ENCODE assay signal across 19 cellular contexts in genomic region chr4:70737006-70737405, GRCh38. TPM values are rescaled to one million over a fixed set of nuclear protein-coding genes. Genes with fewer than 3 reads are reported as not detected.
DNase-seq lines count a peak whose midpoint lies in the region; ATAC-seq and TF ChIP-seq lines count a peak whose summit lies in the region.
"Had no signal": no experiment of that assay in that cellular context is flagged by ENCODE, and none has a peak within 500 bp of the region (broad histone marks: within the 10 kb centered on the region; RNA-seq: fewer than 3 reads in every experiment).

No MANE protein-coding gene starts in this region.

- intact Hi-C loops in CD8-positive, alpha-beta T cell (cut with DNase I, micrococcal nuclease): loop anchor here (2.0 to 10.0 kb wide), 6 partner anchors 14 to 258 kb away; partner anchors contain the start of genes DCK (in 1 of the 2) and MOB1B (in 1 of the 2)
- intact Hi-C loops in stomach (cut with DNase I; ENCODE audit: low total_unique reads): no loop called here

- POLR2A ChIA-PET in CD8-positive, alpha-beta T cell (lab: Charles Lee): interaction anchor here (0.7 to 6.5 kb wide), 6 partner anchors 9 to 246 kb away, joined by 3 to 85 read pairs (median 5); partner anchors contain the start of genes GRSF1 and MOB1B

- peaks cover 21% of the 10 kb centered on the region for H3F3A ChIP-seq in SU-DHL-6 (ENCODE audit: insufficient read depth)

- no peak for DNase-seq in CD8-positive, alpha-beta T cell
- DNase-seq in immature natural killer cell (peak in 1 of 3 donors; percentile 12), stomach (no peak), endodermal cell (no peak)
- DNase-seq: activated CD4-positive, alpha-beta T cell treated with anti-CD3 and anti-CD28 coated beads, Interleukin-2, amount 50 U/mL, for 4 hours; activated effector memory CD4-positive, alpha-beta T cell treated with Interleukin-2 at 50 U/mL for 16 hours; body of pancreas; dorsolateral prefrontal cortex; HFFc6; KBM-7; NCI-H2029 treated with DMSO at 0.1 percent for 48 hours; NCI-H526 treated with DMSO at 0.1 percent for 48 hours; T-helper 9 cell had no signal

- 47 to 82% (median 81%) methylated on average over 1 of the region's 1 CpG for WGBS in stomach, 5 donors
- WGBS in endodermal cell (ENCODE audit: insufficient coverage in 1 of 2, insufficient read length in 1 of 2), 2 experiments: 95% methylated on average over 1 of the region's 1 CpG; no CpG with 5 or more reads in 1 of the 2 experiments

- no peaks in the 10 kb centered on the region for H3K9me3 ChIP-seq in CD8-positive, alpha-beta T cell (ENCODE audit: low read length)
- no peaks in the 10 kb centered on the region for H3K9me3 ChIP-seq in SU-DHL-6 (ENCODE audit: insufficient read depth, low read length)
- no peaks in the 10 kb centered on the region for H3K9me3 ChIP-seq in stomach
- no peaks in the 10 kb centered on the region for H3K9me3 ChIP-seq in endodermal cell (ENCODE audit: control insufficient read depth, low read length)
- H3K9me3 ChIP-seq: body of pancreas had no signal

- TF ChIP-seq POLR2A in stomach (IDR thresholded peaks at IDR 0.05): no peak

- peaks cover 49% of the 10 kb centered on the region for H3K4me1 ChIP-seq in CD8-positive, alpha-beta T cell (ENCODE audit: insufficient read depth, low read length)
- H3K4me1 ChIP-seq in stomach (peaks cover 8 to 70% (median 39%) of the 10 kb centered on the region in 4 donors), endodermal cell (ENCODE audit: control insufficient read depth, insufficient read depth, low read length) (peaks cover 3% of the 10 kb centered on the region)

- H3K36me3 Mint-ChIP-seq in CD8-positive, alpha-beta T cell: no peaks in the 10 kb centered on the region
- no peaks in the 10 kb centered on the region for H3K36me3 Mint-ChIP-seq in immature natural killer cell
- peaks cover 4% of the 10 kb centered on the region for H3K36me3 Mint-ChIP-seq in endodermal cell (ENCODE audit: low read depth)

- ATAC-seq in CD8-positive, alpha-beta T cell: peak; percentile 14
- peak; percentile 19 for ATAC-seq in HG02885 (IDR thresholded peaks at IDR 0.05; ENCODE audit: poor library complexity, unreplicated experiment)
- ATAC-seq in GM21447 (IDR thresholded peaks at IDR 0.05; ENCODE audit: unreplicated experiment): no peak
- ATAC-seq in GM18909 (IDR thresholded peaks at IDR 0.05; ENCODE audit: poor library complexity, unreplicated experiment): no peak
- ATAC-seq: body of pancreas, Right ventricle myocardium inferior had no signal

- H2AFZ ChIP-seq in SU-DHL-6 (ENCODE audit: low read depth, low read length, severe bottlenecking): no peak overlapping the region

- H3K27ac Mint-ChIP-seq in CD8-positive, alpha-beta T cell: peak overlapping the region; percentile 55
- H3K27ac Mint-ChIP-seq in immature natural killer cell: peak overlapping the region; percentile 67 to 90 (median 80)
- H3K27ac Mint-ChIP-seq in endodermal cell: no peak overlapping the region
- H3K27ac Mint-ChIP-seq: HFFc6 had no signal

- no peaks in the 10 kb centered on the region for H4K20me1 ChIP-seq in SU-DHL-6 (ENCODE audit: low read depth, low read length)

- peak overlapping the region; percentile 52 for H3K4me2 ChIP-seq in SU-DHL-6 (ENCODE audit: low read depth, low read length, poor library complexity, severe bottlenecking)

- CTCF ChIA-PET in CD8-positive, alpha-beta T cell (lab: Charles Lee): interaction anchor here (0.8 to 7.2 kb wide), 12 partner anchors 8 to 256 kb away, joined by 3 to 74 read pairs (median 4); partner anchors contain the start of genes DCK and MOB1B

- no peak overlapping the region for H3K27ac ChIP-seq in CD8-positive, alpha-beta T cell (ENCODE audit: low read depth, low read length)
- H3K27ac ChIP-seq in SU-DHL-6 (ENCODE audit: low read depth, low read length) (peak overlapping the region; percentile 38), stomach (no peak overlapping the region), endodermal cell (ENCODE audit: low read depth, low read length) (no peak overlapping the region)
- H3K27ac ChIP-seq: body of pancreas, C4-2B had no signal

- H3K27me3 Mint-ChIP-seq in CD8-positive, alpha-beta T cell (ENCODE audit: low read depth): no peaks in the 10 kb centered on the region
- H3K27me3 Mint-ChIP-seq in immature natural killer cell (ENCODE audit: low read depth in 3 of 3) (peaks cover 0 to 5% (median 2%) of the 10 kb centered on the region in 3 donors), endodermal cell (ENCODE audit: insufficient read depth) (no peaks in the 10 kb centered on the region)

- H3K4me3 ChIP-seq in CD8-positive, alpha-beta T cell (ENCODE audit: low read depth, low read length): peak overlapping the region; percentile 10
- H3K4me3 ChIP-seq in SU-DHL-6 (ENCODE audit: insufficient read depth, low read length, poor library complexity, severe bottlenecking) (peak overlapping the region; percentile 17), stomach (no peak overlapping the region), endodermal cell (ENCODE audit: low read length) (no peak overlapping the region)
- H3K4me3 ChIP-seq: body of pancreas had no signal

- no peaks in the 10 kb centered on the region for H3K36me3 ChIP-seq in CD8-positive, alpha-beta T cell (ENCODE audit: insufficient read depth, low read length)
- H3K36me3 ChIP-seq in SU-DHL-6 (ENCODE audit: low read length) (no peaks in the 10 kb centered on the region), stomach (no peaks in the 10 kb centered on the region), endodermal cell (ENCODE audit: control insufficient read depth, insufficient read depth, low read length) (no peaks in the 10 kb centered on the region)

- H3K9me3 Mint-ChIP-seq in CD8-positive, alpha-beta T cell: no peaks in the 10 kb centered on the region
- H3K9me3 Mint-ChIP-seq in immature natural killer cell (no peaks in the 10 kb centered on the region), endodermal cell (no peaks in the 10 kb centered on the region)
- H3K9me3 Mint-ChIP-seq: HFFc6 had no signal

- no peaks in the 10 kb centered on the region for H3K27me3 ChIP-seq in CD8-positive, alpha-beta T cell (ENCODE audit: insufficient read depth, low read length)
- H3K27me3 ChIP-seq in SU-DHL-6 (ENCODE audit: low read length) (no peaks in the 10 kb centered on the region), stomach (no peaks in the 10 kb centered on the region), endodermal cell (ENCODE audit: control insufficient read depth, insufficient read depth, low read length, poor library complexity, severe bottlenecking) (no peaks in the 10 kb centered on the region)
- H3K27me3 ChIP-seq: body of pancreas, dorsolateral prefrontal cortex had no signal

- H3K9me2 ChIP-seq in SU-DHL-6 (replicated peaks; ENCODE audit: insufficient read depth, low read length): no peaks in the 10 kb centered on the region

- TF ChIP-seq EP300 in stomach (IDR thresholded peaks at IDR 0.05): no peak

- peak overlapping the region; percentile 11; the same call in 1 of the 2 replicates for H3K9ac ChIP-seq in SU-DHL-6 (ENCODE audit: low read length)
- H3K9ac ChIP-seq in endodermal cell (ENCODE audit: extremely low read depth, low read length, poor library complexity, severe bottlenecking): no peak overlapping the region

- no peaks in the 10 kb centered on the region for H3K79me2 ChIP-seq in SU-DHL-6 (ENCODE audit: insufficient read depth, low read length)

- peaks cover 50% of the 10 kb centered on the region for H3K4me1 Mint-ChIP-seq in CD8-positive, alpha-beta T cell (ENCODE audit: low read depth)
- peaks cover 37 to 44% of the 10 kb centered on the region in 2 donors for H3K4me1 Mint-ChIP-seq in immature natural killer cell
- H3K4me1 Mint-ChIP-seq in endodermal cell: peaks cover 24% of the 10 kb centered on the region

- peak overlapping the region; percentile 71 for H3K4me3 Mint-ChIP-seq in CD8-positive, alpha-beta T cell
- H3K4me3 Mint-ChIP-seq in immature natural killer cell (peak overlapping the region; percentile 55 to 74 (median 66)), endodermal cell (no peak overlapping the region)
- H3K4me3 Mint-ChIP-seq: HFFc6 had no signal

- no peak for TF ChIP-seq CTCF in CD8-positive, alpha-beta T cell (IDR thresholded peaks at IDR 0.05)
- TF ChIP-seq CTCF in SU-DHL-6 (IDR thresholded peaks at IDR 0.05; ENCODE audit: insufficient read depth, low read length, poor library complexity, severe bottlenecking): no peak
- no peak for TF ChIP-seq CTCF in stomach (IDR thresholded peaks at IDR 0.05)
- no peak for TF ChIP-seq CTCF in endodermal cell (conservative IDR thresholded peaks at IDR 0.05)

RNA-seq across cellular contexts. Expression of gene RUFY3, which starts 15.2 kb away (rescaled TPM):
- 10 to 100 TPM; 18.4 to 26.5 TPM for total RNA-seq in CD8-positive, alpha-beta T cell
- polyA plus RNA-seq in immature natural killer cell (10 to 100 TPM in 1 of 3 donors, 1 to 10 TPM in 2; 5.1 to 14.5 (median 8.6) TPM), stomach (10 to 100 TPM; 13.2 to 20.4 (median 14.4) TPM)
- total RNA-seq in stomach (100 to 1,000 TPM in 2 of 5 donors, 10 to 100 TPM in 3; 39.7 to 120 (median 94.5) TPM), endodermal cell (10 to 100 TPM; 75.1 to 91.2 TPM)
- 75.2 TPM for polyA plus RNA-seq in endodermal cell (2013, experiment 1 of 2)
- polyA plus RNA-seq in endodermal cell (2013, experiment 2 of 2): 85.9 TPM

RNA-seq across cellular contexts. Expression of gene UTP3, which starts 48.7 kb away (rescaled TPM):
- total RNA-seq in CD8-positive, alpha-beta T cell: 10 to 100 TPM; 21.6 to 23.1 TPM
- polyA plus RNA-seq in immature natural killer cell: 10 to 100 TPM in 1 of 3 donors, 1 to 10 TPM in 2; 6.2 to 17.6 (median 6.4) TPM
- 10 to 100 TPM; 11.3 to 22.2 (median 17.5) TPM for total RNA-seq in stomach
- polyA plus RNA-seq in stomach: 10 to 100 TPM; 16.3 to 20.7 (median 19.5) TPM
- 10 to 100 TPM; 36.0 to 37.8 TPM for total RNA-seq in endodermal cell
- polyA plus RNA-seq in endodermal cell (2013, experiment 1 of 2): 26.7 TPM
- 28.2 TPM for polyA plus RNA-seq in endodermal cell (2013, experiment 2 of 2)

Comparison
In these comparisons a context has a peak if more than half of its experiments do, and no peak if none do; other contexts are left out.
1. ATAC-seq: peak in CD8-positive, alpha-beta T cell (single experiment) and HG02885 (single experiment); none in GM21447 (single experiment) and GM18909 (single experiment).
2. H3K4me3 ChIP-seq: peak in CD8-positive, alpha-beta T cell (single experiment) and SU-DHL-6 (single experiment); none in stomach (0 of 4) and endodermal cell (single experiment).